31 cellular contexts compared by ENCODE assay signal in genomic region chr4:70336043-70336442, GRCh38. TPM values are rescaled to one million over a fixed set of nuclear protein-coding genes. Genes with fewer than 3 reads are reported as not detected.
"Had no signal": no experiment of that assay in that cellular context is flagged by ENCODE, and none has a peak within 500 bp of the region (broad histone marks: within the 10 kb centered on the region; RNA-seq: fewer than 3 reads in every experiment).

No MANE protein-coding gene starts in this region.

- H3K4me3 ChIP-seq: colonic mucosa, esophagus squamous epithelium, gastrocnemius medialis, heart right ventricle, left lung, lower lobe of right lung had no signal

- H3K9me3 Mint-ChIP-seq: dendritic cell treated with granulocyte-macrophage colony-stimulating factor and Interleukin-4, amounts not matched to agents 40 ng/mL and 50 ng/mL, for 4 days; effector memory CD8-positive, alpha-beta T cell had no signal

- H3K4me3 Mint-ChIP-seq: dendritic cell treated with granulocyte-macrophage colony-stimulating factor and Interleukin-4, amounts not matched to agents 40 ng/mL and 50 ng/mL, for 4 days; effector memory CD8-positive, alpha-beta T cell; endodermal cell had no signal

- H3K27me3 Mint-ChIP-seq: dendritic cell treated with granulocyte-macrophage colony-stimulating factor and Interleukin-4, amounts not matched to agents 40 ng/mL and 50 ng/mL, for 4 days; effector memory CD8-positive, alpha-beta T cell had no signal

- H3K9me3 ChIP-seq: colonic mucosa, esophagus squamous epithelium, gastrocnemius medialis, heart right ventricle, left lung, lower lobe of right lung had no signal

- ATAC-seq: effector memory CD8-positive, alpha-beta T cell; esophagus mucosa; gastrocnemius medialis; heart right ventricle; left cardiac atrium; left lung; left ventricle myocardium superior; lower lobe of right lung had no signal

- H3K4me1 Mint-ChIP-seq: endodermal cell had no signal

- H3K27me3 ChIP-seq: colonic mucosa, esophagus squamous epithelium, gastrocnemius medialis, heart right ventricle, left lung had no signal

- H3K27ac Mint-ChIP-seq: dendritic cell treated with granulocyte-macrophage colony-stimulating factor and Interleukin-4, amounts not matched to agents 40 ng/mL and 50 ng/mL, for 4 days; effector memory CD8-positive, alpha-beta T cell; endodermal cell had no signal

- DNase-seq: colonic mucosa; cortex of kidney; effector CD8-positive, alpha-beta T cell; effector memory CD8-positive, alpha-beta T cell; endodermal cell; erythroblast; esophagus squamous epithelium; foreskin fibroblast; foreskin melanocyte; gastrocnemius medialis; glutamatergic neuron; head of caudate nucleus; heart right ventricle; hippocampal formation; left cardiac atrium; left lung; left ventricle myocardium superior; lower lobe of right lung; mesenchymal stem cell; midbrain had no signal

- H3K4me1 ChIP-seq: colonic mucosa, esophagus squamous epithelium, gastrocnemius medialis, heart right ventricle, left lung, lower lobe of right lung had no signal

- H3K36me3 ChIP-seq: colonic mucosa, esophagus squamous epithelium, gastrocnemius medialis, heart right ventricle, left lung, lower lobe of right lung had no signal

- H3K27ac ChIP-seq: colonic mucosa, epithelial cell of prostate, esophagus squamous epithelium, gastrocnemius medialis, heart right ventricle, left lung, lower lobe of right lung had no signal

RNA-seq across cellular contexts. Expression of gene CABS1, which starts 1.3 kb away (rescaled TPM):
- total RNA-seq: colonic mucosa, dermis microvascular lymphatic vessel endothelial cell, esophagus mucosa, esophagus squamous epithelium, gastrocnemius medialis, glomerular endothelial cell, heart right ventricle, kidney epithelial cell, left cardiac atrium, left lung, left ventricle myocardium superior, lower leg skin, lower lobe of right lung, lung microvascular endothelial cell, mononuclear cell, mucosa of gallbladder had no signal
- polyA plus RNA-seq: heart right ventricle, keratinocyte had no signal

RNA-seq across cellular contexts. Expression of gene SMR3A, which starts 24.5 kb away (rescaled TPM):
- total RNA-seq: colonic mucosa, dermis microvascular lymphatic vessel endothelial cell, endodermal cell, esophagus mucosa, esophagus squamous epithelium, gastrocnemius medialis, glomerular endothelial cell, heart right ventricle, kidney epithelial cell, left cardiac atrium, left lung, left ventricle myocardium superior, lower leg skin, lower lobe of right lung, lung microvascular endothelial cell, mononuclear cell, mucosa of gallbladder had no signal
- polyA plus RNA-seq: heart right ventricle, keratinocyte had no signal

RNA-seq across cellular contexts. Expression of gene SMR3B, which starts 46.9 kb away (rescaled TPM):
- total RNA-seq: colonic mucosa, dermis microvascular lymphatic vessel endothelial cell, endodermal cell, esophagus mucosa, esophagus squamous epithelium, gastrocnemius medialis, glomerular endothelial cell, heart right ventricle, kidney epithelial cell, left cardiac atrium, left lung, left ventricle myocardium superior, lower leg skin, lower lobe of right lung, lung microvascular endothelial cell, mononuclear cell, mucosa of gallbladder had no signal
- polyA plus RNA-seq: heart right ventricle, keratinocyte had no signal
